10 cellular contexts compared by ENCODE assay signal in the genomic region with DNA sequence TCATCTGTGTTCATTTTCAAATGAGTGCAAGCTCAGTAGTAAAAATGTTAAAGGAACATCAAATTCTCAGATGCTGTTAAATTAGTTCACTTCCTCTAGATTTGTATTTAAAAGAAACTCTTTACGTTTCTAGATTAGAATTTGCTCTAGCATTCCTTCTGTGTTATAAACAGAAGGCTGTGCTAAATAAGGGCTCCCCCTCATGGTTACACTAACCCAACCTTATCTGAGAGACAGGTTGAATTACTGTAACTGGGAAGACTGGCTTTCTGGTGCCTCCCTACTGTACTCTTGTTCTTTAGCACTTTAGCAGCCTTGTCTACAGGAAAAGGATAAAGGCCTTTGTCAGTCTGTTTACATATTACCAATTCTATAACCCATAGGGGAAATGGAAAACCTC. TPM values are rescaled to one million over a fixed set of nuclear protein-coding genes. Genes with fewer than 3 reads are reported as not detected.
DNase-seq lines count a peak whose midpoint lies in the region; ATAC-seq, FAIRE-seq and TF ChIP-seq lines count a peak whose summit lies in the region.
"Had no signal": no experiment of that assay in that cellular context is flagged by ENCODE, and none has a peak within 500 bp of the region (broad histone marks: within the 10 kb centered on the region; RNA-seq: fewer than 3 reads in every experiment).

No MANE protein-coding gene starts in this region.

- H2BK120ac ChIP-seq in H1 (replicated peaks; ENCODE audit: low read depth, low read length): no peak overlapping the region

- H2BK5ac ChIP-seq in H1 (ENCODE audit: low read depth, low read length): no peak overlapping the region

- no peak for ATAC-seq in GM19463 (IDR thresholded peaks at IDR 0.05; ENCODE audit: unreplicated experiment)
- ATAC-seq: T-helper 17 cell had no signal

- H4K20me1 ChIP-seq in H1 (replicated peaks in 1 of 2; ENCODE audit: control insufficient read depth in 1 of 2, insufficient read depth in 2 of 2, low read length in 2 of 2): no peaks in the 10 kb centered on the region

- H3K9ac ChIP-seq in H1 (replicated peaks in 1 of 4; ENCODE audit: extremely low read depth in 1 of 4, low read depth in 3 of 4, low read length in 3 of 4) (no peak overlapping the region), colonic mucosa (ENCODE audit: low read depth in 2 of 2, low read length in 2 of 2) (no peak overlapping the region)

- H3K14ac ChIP-seq in H1 (ENCODE audit: insufficient read length): no peak overlapping the region

- no peak overlapping the region for H2AK5ac ChIP-seq in H1 (ENCODE audit: low read depth, low read length)

- no peak overlapping the region for H4K91ac ChIP-seq in H1 (replicated peaks; ENCODE audit: insufficient read length, low read length)

- H3K56ac ChIP-seq in H1 (replicated peaks; ENCODE audit: insufficient read length, low read depth, low read length): no peak overlapping the region

- no peak overlapping the region for H3K4me3 ChIP-seq in H1 (ENCODE audit: extremely low read depth in 1 of 4, insufficient read depth in 2 of 4, low read depth in 3 of 4, low read length in 4 of 4)
- H3K4me3 ChIP-seq in colonic mucosa: no peak overlapping the region
- H3K4me3 ChIP-seq: ascending aorta had no signal

- H3K27ac ChIP-seq in H1 (ENCODE audit: low read depth, low read length) (no peak overlapping the region), colonic mucosa (no peak overlapping the region)
- H3K27ac ChIP-seq: ascending aorta had no signal

- POLR2A ChIA-PET in H1 (lab: Charles Lee; ENCODE audit: partially characterized antibody): interaction anchor here (0.6 kb wide), 1 partner anchor 331 kb away, joined by 3 read pairs; no protein-coding TSS in a partner anchor

- no peaks in the 10 kb centered on the region for H3K27me3 ChIP-seq in H1 (replicated peaks in 1 of 4; ENCODE audit: control insufficient read depth in 3 of 4, extremely low read depth in 1 of 4, insufficient read depth in 3 of 4, low read length in 3 of 4)
- no peaks in the 10 kb centered on the region for H3K27me3 ChIP-seq in colonic mucosa
- H3K27me3 ChIP-seq: ascending aorta had no signal

- H3K36me3 ChIP-seq in H1 (ENCODE audit: control insufficient read depth in 2 of 4, insufficient read depth in 4 of 4, low read length in 3 of 4) (no peaks in the 10 kb centered on the region), colonic mucosa (no peaks in the 10 kb centered on the region)
- H3K36me3 ChIP-seq: ascending aorta had no signal

- no peak overlapping the region for H2BK20ac ChIP-seq in H1 (ENCODE audit: low read length)

- CTCF ChIA-PET in H1 (lab: Charles Lee; ENCODE audit: partially characterized antibody): interaction anchor here (0.6 to 1.5 kb wide), 7 partner anchors 12 to 320 kb away, joined by 3 to 5 read pairs (median 3); no protein-coding TSS in a partner anchor

- H3K4me2 ChIP-seq in H1 (ENCODE audit: insufficient read depth in 1 of 2, low read depth in 2 of 2, low read length in 2 of 2): no peak overlapping the region

- H2BK15ac ChIP-seq in H1 (ENCODE audit: low read length): no peak overlapping the region

- H3K4me1 ChIP-seq in H1 (replicated peaks in 1 of 4; ENCODE audit: control insufficient read depth in 3 of 4, insufficient read depth in 4 of 4, low read length in 3 of 4) (peaks cover 2 to 8% (median 3%) of the 10 kb centered on the region in 4 experiments; a peak in 5 of 7 replicates), colonic mucosa (no peaks in the 10 kb centered on the region)
- H3K4me1 ChIP-seq: ascending aorta had no signal

- 55% methylated on average over 1 of the region's 1 CpG; no CpG with 5 or more reads in 1 of the 2 experiments for WGBS in H1 (ENCODE audit: extremely low coverage in 1 of 2, insufficient coverage in 1 of 2, insufficient read length in 1 of 2, insufficient replicate concordance in 2 of 2, low coverage in 1 of 2, low lambda C conversion rate in 2 of 2, missing lambda C conversion rate in 1 of 2), 2 experiments

- no peaks in the 10 kb centered on the region for H3K79me2 ChIP-seq in H1 (ENCODE audit: control insufficient read depth in 1 of 2, insufficient read depth in 2 of 2, low read length in 2 of 2)

- intact Hi-C loops in colonic mucosa (cut with DNase I): no loop called here

- H3K23ac ChIP-seq in H1 (ENCODE audit: insufficient read length): no peak overlapping the region

- no peaks in the 10 kb centered on the region for H3K23me2 ChIP-seq in H1 (ENCODE audit: low read depth, low read length)

- peak; percentile 43 to 57 for TF ChIP-seq RAD21 in H1 (IDR thresholded peaks at IDR 0.05 in 1 of 2, conservative IDR thresholded peaks at IDR 0.05 in 1 of 2; ENCODE audit: low read depth in 2 of 2, low read length in 2 of 2)

- TF ChIP-seq POLR2A in H1 (IDR thresholded peaks at IDR 0.05; ENCODE audit: control extremely low read depth in 1 of 2, low read depth in 2 of 2, low read length in 2 of 2): no peak

- TF ChIP-seq CTCF in H1 (IDR thresholded peaks at IDR 0.05; ENCODE audit: control extremely low read depth in 1 of 3, insufficient read depth in 1 of 3, low read depth in 1 of 3, low read length in 3 of 3) (peak in 2 of 3 experiments; percentile 13 to 47; a peak in 2 of 4 replicates), colonic mucosa (IDR thresholded peaks at IDR 0.05) (no peak)

- H3K9me3 ChIP-seq in H1 (ENCODE audit: insufficient read depth in 2 of 2, low read depth in 1 of 2, low read length in 1 of 2) (no peaks in the 10 kb centered on the region), colonic mucosa (no peaks in the 10 kb centered on the region)
- H3K9me3 ChIP-seq: ascending aorta had no signal

- no peak overlapping the region for H4K5ac ChIP-seq in H1 (ENCODE audit: insufficient read length, low read depth, low read length)

- H2BK12ac ChIP-seq in H1 (ENCODE audit: low read depth, low read length): no peak overlapping the region

- H3K4ac ChIP-seq in H1 (replicated peaks; ENCODE audit: insufficient read length, low read depth, low read length): no peak overlapping the region

- no peak for TF ChIP-seq EP300 in H1 (IDR thresholded peaks at IDR 0.05; ENCODE audit: borderline replicate concordance in 1 of 2, low read depth in 2 of 2, low read length in 2 of 2)

- no peaks in the 10 kb centered on the region for H3K79me1 ChIP-seq in H1 (ENCODE audit: low read depth, low read length)

- peak; percentile 48 for FAIRE-seq in H1 (lab: Jason Lieb, UNC)

- H3K18ac ChIP-seq in H1 (ENCODE audit: extremely low read depth, low read length): no peak overlapping the region

- H2AFZ ChIP-seq in H1 (ENCODE audit: low read length): no peak overlapping the region

- H4K8ac ChIP-seq in H1 (ENCODE audit: extremely low read depth, insufficient read depth, low read length): no peak overlapping the region

- DNase-seq in NCI-H748 (lab: John Stamatoyannopoulos, UW; ENCODE audit: unreplicated experiment) (peak; percentile 1), NCI-H748 treated with DMSO at 0.1 percent for 48 hours (lab: John Stamatoyannopoulos, UW) (no peak), NCI-H69 (lab: John Stamatoyannopoulos, UW) (peak; percentile 27), H1 (ENCODE audit: low read depth in 1 of 2, low spot score in 2 of 2) (no peak), smooth muscle cell of the brain vasculature (ENCODE audit: low read depth, low spot score) (peak; percentile 13), colonic mucosa (no peak)
- no peak for DNase-seq in activated CD4-positive, alpha-beta T cell treated with anti-CD3 and anti-CD28 coated beads, Interleukin-2, amount 50 U/mL, for 4 hours
- DNase-seq: T-helper 17 cell had no signal

TF ChIP-seq in H1, 55 proteins besides CTCF, POLR2A, EP300 and RAD21 (continues in another document):
- no peak for TF ChIP-seq GABPA (IDR thresholded peaks at IDR 0.05; ENCODE audit: borderline replicate concordance, insufficient read depth, low read length)
- no peak for TF ChIP-seq RBBP5 (IDR thresholded peaks at IDR 0.05; ENCODE audit: borderline replicate concordance, low read depth, low read length)
- no peak for TF ChIP-seq JUN (IDR thresholded peaks at IDR 0.05; ENCODE audit: low read depth, low read length)
- no peak for TF ChIP-seq EGR1 (IDR thresholded peaks at IDR 0.05; ENCODE audit: borderline replicate concordance, low read depth, low read length)
- TF ChIP-seq SUZ12 (IDR thresholded peaks at IDR 0.05; ENCODE audit: low read length): no peak
- no peak for TF ChIP-seq RFX5 (IDR thresholded peaks at IDR 0.05; ENCODE audit: borderline replicate concordance, low read depth, low read length)
- no peak for TF ChIP-seq TEAD4 (IDR thresholded peaks at IDR 0.05; ENCODE audit: low read depth, low read length)
- no peak for TF ChIP-seq TCF12 (IDR thresholded peaks at IDR 0.05; ENCODE audit: low read depth, low read length)
- no peak for TF ChIP-seq CEBPB (IDR thresholded peaks at IDR 0.05; ENCODE audit: low read depth, low read length)
- TF ChIP-seq CHD2 (IDR thresholded peaks at IDR 0.05; ENCODE audit: low read length): no peak
- TF ChIP-seq SAP30 (IDR thresholded peaks at IDR 0.05; ENCODE audit: insufficient read depth, insufficient replicate concordance, low read length): no peak
- TF ChIP-seq, protein P1, sequence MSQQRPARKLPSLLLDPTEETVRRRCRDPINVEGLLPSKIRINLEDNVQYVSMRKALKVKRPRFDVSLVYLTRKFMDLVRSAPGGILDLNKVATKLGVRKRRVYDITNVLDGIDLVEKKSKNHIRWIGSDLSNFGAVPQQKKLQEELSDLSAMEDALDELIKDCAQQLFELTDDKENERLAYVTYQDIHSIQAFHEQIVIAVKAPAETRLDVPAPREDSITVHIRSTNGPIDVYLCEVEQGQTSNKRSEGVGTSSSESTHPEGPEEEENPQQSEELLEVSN (IDR thresholded peaks at IDR 0.05): no peak
- TF ChIP-seq NANOG (IDR thresholded peaks at IDR 0.05; ENCODE audit: insufficient read depth, low read depth, low read length, poor library complexity, severe bottlenecking): no peak
- no peak for TF ChIP-seq NRF1 (IDR thresholded peaks at IDR 0.05; ENCODE audit: low read depth, low read length)
- no peak for TF ChIP-seq MAFK (IDR thresholded peaks at IDR 0.05; ENCODE audit: low read depth, low read length)
- no peak for TF ChIP-seq JUND (IDR thresholded peaks at IDR 0.05; ENCODE audit: low read length)
- TF ChIP-seq ZNF274 (IDR thresholded peaks at IDR 0.05; ENCODE audit: borderline replicate concordance, extremely low read depth, low read length): no peak

RNA-seq across cellular contexts. Expression of a gene that starts 56.8 kb away (rescaled TPM):
- total RNA-seq in H1 (2021; fragmentation: NEBNext Ultra II Directional; extraction: Animal tissue kit (Norgen Biotek cat#: 25700)): 0.56 and 0.57 TPM in 2 replicates
- polyA plus RNA-seq in H1 (2011; rRNA removed): 0.13 and 0.14 TPM in 2 replicates
- 0.16 TPM for polyA plus RNA-seq in H1 (2011; cell fraction: cytosol; rRNA removed)
- 0.06 TPM for polyA plus RNA-seq in H1 (2011; cell fraction: nucleus; rRNA removed)
- 0.13 to 0.29 TPM (median 0.17 TPM) in 4 replicates for polyA plus RNA-seq in H1 (2012, experiment 1 of 2)
- 0.07 TPM for polyA plus RNA-seq in H1 (2012, experiment 2 of 2)
- 0.20 TPM for polyA plus RNA-seq in H1 (2013, experiment 1 of 2)
- 0.15 TPM for polyA plus RNA-seq in H1 (2013, experiment 2 of 2)
- polyA minus RNA-seq in H1 (2011; rRNA and poly(A)+ RNA removed): 0.09 and 0.17 TPM in 2 replicates
- not detected for polyA minus RNA-seq in H1 (2011; cell fraction: cytosol; rRNA and poly(A)+ RNA removed)
- not detected for polyA minus RNA-seq in H1 (2011; cell fraction: nucleus; rRNA and poly(A)+ RNA removed)
- under 1 TPM; 0.24 to 0.37 TPM for total RNA-seq in colonic mucosa
- total RNA-seq: T-helper 17 cell had no signal

Comparison
In these comparisons a context has a peak if more than half of its experiments do, and no peak if none do; other contexts are left out.
1. DNase-seq: peak in NCI-H748 (single experiment), NCI-H69 (single experiment) and smooth muscle cell of the brain vasculature (single experiment); none in NCI-H748 treated with DMSO at 0.1 percent for 48 hours (single experiment), H1 (0 of 2), colonic mucosa (single experiment) and activated CD4-positive, alpha-beta T cell treated with anti-CD3 and anti-CD28 coated beads, Interleukin-2, amount 50 U/mL, for 4 hours (0 of 2).